ENCODE assay signal across 27 cellular contexts in genomic region chr22:33766056-33766455, GRCh38.
"Had no signal": no experiment of that assay in that cellular context is flagged by ENCODE, and none has a peak within 500 bp of the region (broad histone marks: within the 10 kb centered on the region; RNA-seq: fewer than 3 reads in every experiment).

No MANE protein-coding gene starts in this region.

- H3K36me3 ChIP-seq: colonic mucosa, Peyer's patch had no signal

- H3K4me1 ChIP-seq: colonic mucosa, Peyer's patch, SJSA1 had no signal

- H3K27ac ChIP-seq: colonic mucosa, KMS-11, Peyer's patch, SJSA1 had no signal

- DNase-seq: activated B cell treated with CpG ODN at 0.5 μM for 24 hours; activated CD4-positive, alpha-beta memory T cell treated with anti-CD3 and anti-CD28 coated beads for 36 hours; activated CD4-positive, alpha-beta T cell treated with anti-CD3 and anti-CD28 coated beads for 4 hours; activated CD4-positive, alpha-beta T cell treated with anti-CD3 and anti-CD28 coated beads, Interleukin-2, amount 50 U/mL, for 1 hour; activated CD4-positive, CD25-positive, alpha-beta regulatory T cell treated with anti-CD3 and anti-CD28 coated beads, Interleukin-2, amount 50 U/mL, for 72 hours; activated CD8-positive, alpha-beta memory T cell treated with anti-CD3 and anti-CD28 coated beads, Interleukin-2, amount 50 U/mL, for 48 hours; activated effector memory CD4-positive, alpha-beta T cell treated with Interleukin-2 at 50 U/mL for 16 hours; activated naive CD4-positive, alpha-beta T cell treated with anti-CD3 and anti-CD28 coated beads, Interleukin-2, amount 10 ng/mL, durations not matched to agents 7 days and 5 days; activated naive CD8-positive, alpha-beta T cell treated with anti-CD3 and anti-CD28 coated beads, Interleukin-2, amount 50 U/mL, for 24 hours; activated T-cell treated with anti-CD3 and anti-CD28 coated beads, Interleukin-2, amount 50 U/mL, for 48 hours; anterior cingulate cortex; colonic mucosa; NCI-H1105; NCI-H1417 treated with DMSO at 0.1 percent for 48 hours; NCI-H1930; NCI-H2081 treated with DMSO at 0.1 percent for 48 hours; NCI-H510A; NCI-H69; NCI-H82; NK-92 treated with Interleukin-12 subunit alpha and Interleukin-12 subunit beta, amount 100 ng/mL, for 24 hours; PC-3; Peyer's patch; RPMI8226; SHP77 treated with DMSO at 0.1 percent for 48 hours; SK-N-SH had no signal

- H3K4me2 ChIP-seq: KMS-11, SK-N-SH had no signal

- H3K9me3 ChIP-seq: colonic mucosa, Peyer's patch, SJSA1, SK-N-SH had no signal

- H3K27me3 ChIP-seq: colonic mucosa, Peyer's patch, SJSA1 had no signal

- H3K4me3 ChIP-seq: colonic mucosa, Peyer's patch, SJSA1 had no signal

- H3K9me2 ChIP-seq: SK-N-SH had no signal

- H3K9ac ChIP-seq: KMS-11, SK-N-SH had no signal

- ATAC-seq: activated naive CD8-positive, alpha-beta T cell treated with anti-CD3 and anti-CD28 coated beads, Interleukin-2, amount 50 U/mL, for 24 hours; PC-3 had no signal
